In genomic region chr6:116561377-116562018, GRCh38 we compare ENCODE assay signal across 1 cellular context.
TF ChIP-seq lines count a peak whose summit lies in the region.

No MANE protein-coding gene starts in this region.

TF ChIP-seq in GM23338, 12 proteins besides CTCF, POLR2A, EP300 and RAD21 (continued from another document):
- TF ChIP-seq ETS1 (IDR thresholded peaks at IDR 0.05) (no peak), EZH2 (IDR thresholded peaks at IDR 0.05; ENCODE audit: low read depth, unreplicated experiment) (no peak), NANOG (IDR thresholded peaks at IDR 0.05; ENCODE audit: borderline replicate concordance) (no peak), ZNF114 (CRISPR knock-in tag; IDR thresholded peaks at IDR 0.05) (no peak), EZH2phosphoT487 (IDR thresholded peaks at IDR 0.05; ENCODE audit: unreplicated experiment) (no peak), STAT1 (IDR thresholded peaks at IDR 0.05; ENCODE audit: unreplicated experiment) (no peak), ZNF462 (CRISPR knock-in tag; IDR thresholded peaks at IDR 0.05) (no peak), JUNB (IDR thresholded peaks at IDR 0.05; ENCODE audit: unreplicated experiment) (no peak)
